10 cellular contexts compared by ENCODE assay signal in the genomic region with DNA sequence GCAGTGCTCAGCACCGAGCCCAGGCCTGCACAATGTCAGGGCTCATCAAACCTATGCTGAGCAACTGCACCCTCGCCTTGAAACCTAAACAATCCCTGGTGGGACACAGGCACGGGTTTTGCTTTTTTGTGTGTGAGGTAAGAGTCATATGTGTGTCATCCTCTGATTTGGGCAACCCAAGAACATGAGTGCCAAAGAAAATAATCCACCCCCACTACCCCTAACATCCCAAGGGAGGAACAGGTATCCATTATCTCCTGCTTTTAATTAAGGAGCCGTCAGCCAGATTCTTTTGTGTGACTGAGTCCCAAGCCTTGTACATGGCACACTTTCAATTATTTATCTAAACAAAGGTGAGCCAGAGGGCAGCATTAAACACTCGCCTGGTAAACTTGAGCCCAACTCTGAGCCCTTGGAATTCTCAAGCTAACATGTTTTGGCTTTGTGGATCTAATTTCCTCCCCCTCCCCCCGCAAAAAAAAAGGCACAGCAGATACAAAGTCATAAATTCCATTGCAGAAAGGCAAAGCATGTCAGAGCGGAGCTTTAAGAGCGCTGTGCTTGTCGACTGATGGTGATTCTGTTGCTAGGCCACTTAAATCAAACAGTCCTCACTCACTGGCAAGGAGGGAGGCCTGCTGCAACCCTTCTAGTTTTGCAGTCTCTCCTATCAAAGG.
DNase-seq lines count a peak whose midpoint lies in the region; ATAC-seq and TF ChIP-seq lines count a peak whose summit lies in the region.
"Had no signal": no experiment of that assay in that cellular context is flagged by ENCODE, and none has a peak within 500 bp of the region (broad histone marks: within the 10 kb centered on the region; RNA-seq: fewer than 3 reads in every experiment).

No MANE protein-coding gene starts in this region.

- peaks cover 6% of the 10 kb centered on the region for H3K4me1 ChIP-seq in BLaER1
- peaks cover 24% of the 10 kb centered on the region for H3K4me1 ChIP-seq in RWPE2 (ENCODE audit: insufficient read depth, poor library complexity, severe bottlenecking)
- H3K4me1 ChIP-seq: right lobe of liver had no signal

- H3K9me3 ChIP-seq in BLaER1, result peaks cover 20% of the 10 kb centered on the region; the same call in 1 of the 2 replicates
- no peaks in the 10 kb centered on the region for H3K9me3 ChIP-seq in RWPE2 (ENCODE audit: severe bottlenecking)
- H3K9me3 ChIP-seq: right lobe of liver, tibial artery had no signal

- no peaks in the 10 kb centered on the region for H3K27me3 Mint-ChIP-seq in osteocyte (ENCODE audit: unreplicated experiment)

- H3K9me3 Mint-ChIP-seq in osteocyte (ENCODE audit: unreplicated experiment), result no peaks in the 10 kb centered on the region

- no peak overlapping the region for H3K9ac ChIP-seq in BLaER1

- no peak for DNase-seq in RWPE2 (ENCODE audit: low spot score)
- peak; percentile 92 for DNase-seq in fibroblast of the conjunctiva (ENCODE audit: low read depth)
- DNase-seq in osteocyte (ENCODE audit: extremely low spot score, unreplicated experiment), result no peak
- no peak for DNase-seq in NK-92 (lab: John Stamatoyannopoulos, UW; ENCODE audit: unreplicated experiment)
- DNase-seq in cortex of kidney (lab: John Stamatoyannopoulos, UW), result no peak
- DNase-seq: right lobe of liver had no signal

- H3K27ac ChIP-seq in BLaER1, result no peak overlapping the region
- H3K27ac ChIP-seq in RWPE2 (ENCODE audit: poor library complexity, severe bottlenecking), result peak overlapping the region; percentile 65
- H3K27ac ChIP-seq: right lobe of liver, tibial artery had no signal

- H4K20me1 ChIP-seq in BLaER1, result no peaks in the 10 kb centered on the region

- H3K4me2 ChIP-seq in BLaER1, result peak overlapping the region; percentile 8; the same call in 1 of the 2 replicates

- H3K36me3 Mint-ChIP-seq in osteocyte (ENCODE audit: unreplicated experiment), result no peaks in the 10 kb centered on the region

- H3K27ac Mint-ChIP-seq in osteocyte (ENCODE audit: unreplicated experiment), result peak overlapping the region; percentile 89

- no peaks in the 10 kb centered on the region for H3K27me3 ChIP-seq in BLaER1
- H3K27me3 ChIP-seq in RWPE2 (ENCODE audit: insufficient read depth, poor library complexity, severe bottlenecking), result no peaks in the 10 kb centered on the region
- H3K27me3 ChIP-seq: right lobe of liver had no signal

- ATAC-seq in RWPE2 (ENCODE audit: low read depth), result peak; percentile 79
- no peak for ATAC-seq in HG02840 (IDR thresholded peaks at IDR 0.05; ENCODE audit: low FRiP score, unreplicated experiment)
- no peak for ATAC-seq in GM19395 (IDR thresholded peaks at IDR 0.05; ENCODE audit: unreplicated experiment)

- no peaks in the 10 kb centered on the region for H3K36me3 ChIP-seq in BLaER1
- no peaks in the 10 kb centered on the region for H3K36me3 ChIP-seq in RWPE2 (ENCODE audit: low read depth)
- H3K36me3 ChIP-seq: right lobe of liver, tibial artery had no signal

- no peak overlapping the region for H3K4me3 Mint-ChIP-seq in osteocyte (ENCODE audit: unreplicated experiment)

- no peak overlapping the region for H3K4me3 ChIP-seq in BLaER1
- H3K4me3 ChIP-seq in RWPE2 (ENCODE audit: severe bottlenecking), result no peak overlapping the region
- H3K4me3 ChIP-seq: right lobe of liver, tibial artery had no signal

- H3K4me1 Mint-ChIP-seq in osteocyte (ENCODE audit: unreplicated experiment), result peaks cover 33% of the 10 kb centered on the region

- no peak for TF ChIP-seq CTCF in RWPE2 (IDR thresholded peaks at IDR 0.05; ENCODE audit: poor library complexity, severe bottlenecking)
- no peak for TF ChIP-seq CTCF in osteocyte (IDR thresholded peaks at IDR 0.05)
